9 cellular contexts compared by ENCODE assay signal in the genomic region with DNA sequence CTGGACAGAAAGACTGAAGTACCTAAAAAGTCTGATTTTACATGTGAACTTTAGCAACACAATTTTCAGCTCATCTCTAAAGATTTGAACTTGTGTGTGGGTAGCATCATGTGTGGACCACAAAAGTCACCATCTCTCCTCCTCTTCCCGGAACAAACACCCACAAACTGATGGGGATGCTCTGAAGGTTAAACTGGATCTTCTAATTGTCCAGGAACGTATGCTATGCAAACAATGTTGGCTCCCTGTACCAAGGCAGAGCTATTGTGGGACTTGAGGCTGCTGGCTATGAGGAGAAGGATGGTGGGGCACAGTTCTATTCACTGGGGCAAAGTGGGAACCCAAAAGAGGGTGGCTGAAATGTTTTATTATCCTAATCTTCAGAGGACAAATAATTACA.
DNase-seq lines count a peak whose midpoint lies in the region; ATAC-seq, FAIRE-seq and TF ChIP-seq lines count a peak whose summit lies in the region.
"Had no signal": no experiment of that assay in that cellular context is flagged by ENCODE, and none has a peak within 500 bp of the region (broad histone marks: within the 10 kb centered on the region; RNA-seq: fewer than 3 reads in every experiment).

No MANE protein-coding gene starts in this region.

- H3K4me2 ChIP-seq in GM23248 (ENCODE audit: unreplicated experiment), result peak overlapping the region; percentile 83
- peak overlapping the region; percentile 29; the same call in 1 of the 2 replicates for H3K4me2 ChIP-seq in K562 (ENCODE audit: insufficient read depth, low read length)

- TF ChIP-seq EP300 in K562 (IDR thresholded peaks at IDR 0.05; ENCODE audit: low read length), result no peak

- no peak for FAIRE-seq in K562 (lab: Jason Lieb, UNC)

- H2AFZ ChIP-seq in GM23248 (no peak overlapping the region), K562 (ENCODE audit: low read depth, low read length) (peak overlapping the region; percentile 53)

- no peaks in the 10 kb centered on the region for H3K9me3 ChIP-seq in GM23248 (ENCODE audit: low read depth)
- H3K9me3 ChIP-seq in K562 (replicated peaks; ENCODE audit: control insufficient read depth, insufficient read depth, low read depth, low read length), result no peaks in the 10 kb centered on the region
- no peaks in the 10 kb centered on the region for H3K9me3 ChIP-seq in spleen
- H3K9me3 ChIP-seq: ovary had no signal

- H3F3A ChIP-seq in GM23248 (ENCODE audit: insufficient read depth), result peaks cover 90% of the 10 kb centered on the region

- H3K9me1 ChIP-seq in K562 (ENCODE audit: control insufficient read depth, insufficient read depth, low read length), result no peaks in the 10 kb centered on the region

- H3K4me3 ChIP-seq in GM23248 (peak overlapping the region; percentile 50), K562 (no peak overlapping the region), spleen (no peak overlapping the region)
- H3K4me3 ChIP-seq: ovary had no signal

- peak overlapping the region; percentile 62 for H3K9ac ChIP-seq in GM23248
- H3K9ac ChIP-seq in K562 (ENCODE audit: insufficient read depth in 1 of 2, low read depth in 2 of 2, low read length in 2 of 2), result no peak overlapping the region

- DNase-seq in GM23248, result peak; percentile 73
- no peak for DNase-seq in K562 (ENCODE audit: extremely low read depth in 1 of 4, low spot score in 3 of 4)
- peak; percentile 84 for DNase-seq in iris pigment epithelial cell (ENCODE audit: low read depth)
- DNase-seq in spleen, result no peak
- DNase-seq in HPDE6-E6E7 (ENCODE audit: extremely low spot score), result no peak
- no peak for DNase-seq in NCI-H82 (lab: John Stamatoyannopoulos, UW)
- DNase-seq: ovary had no signal

- H3K27ac ChIP-seq in GM23248 (peak overlapping the region; percentile 86), K562 (ENCODE audit: extremely low read depth, low read depth, low read length) (no peak overlapping the region), spleen (peak overlapping the region in 5 of 8 donors; percentile 22 to 69 (median 52))

- TF ChIP-seq POLR2A in K562 (conservative IDR thresholded peaks at IDR 0.05) (no peak), spleen (IDR thresholded peaks at IDR 0.05) (no peak)

- WGBS in GM23248 (ENCODE audit: low coverage in 1 of 2, low lambda C conversion rate in 2 of 2, missing lambda C conversion rate in 2 of 2), 2 experiments, result 2 to 9% methylated on average over 2 of the region's 2 CpGs
- WGBS in K562 (ENCODE audit: insufficient coverage, low coverage, missing lambda C conversion rate), result 16% methylated on average over 2 of the region's 2 CpGs
- 55 to 73% (median 70%) methylated on average over 2 of the region's 2 CpGs for WGBS in spleen, 5 donors

- in situ Hi-C loops in GM23248 (cut with MboI), result no loop called here
- in situ Hi-C loops in K562 (cut with MboI), result no loop called here

- BruUV-seq in K562 (replicated peaks; lab: Mats Ljungman, UMichigan), result no TSS peak

- no peaks in the 10 kb centered on the region for H3K9me2 ChIP-seq in GM23248 (ENCODE audit: insufficient read depth)

- intact Hi-C loops in K562 (cut with micrococcal nuclease), result loop anchor here (2.0 kb wide), 1 partner anchor 37 kb away; no protein-coding TSS in a partner anchor
- intact Hi-C loops in spleen (cut with DNase I; ENCODE audit: low total_unique reads), result no loop called here

- TF ChIP-seq CTCF in K562 (IDR thresholded peaks at IDR 0.05 in 2 of 3, conservative IDR thresholded peaks at IDR 0.05 in 1 of 3; ENCODE audit: insufficient read depth in 2 of 3, low read depth in 1 of 3, low read length in 3 of 3), result no peak
- no peak for TF ChIP-seq CTCF in spleen (IDR thresholded peaks at IDR 0.05 in 8 of 11, conservative IDR thresholded peaks at IDR 0.05 in 3 of 11)

- H3K79me2 ChIP-seq in GM23248 (ENCODE audit: insufficient read depth) (peaks cover 73% of the 10 kb centered on the region), K562 (ENCODE audit: control insufficient read depth, insufficient read depth, low read length) (no peaks in the 10 kb centered on the region)

- no peaks in the 10 kb centered on the region for H4K20me1 ChIP-seq in GM23248 (ENCODE audit: insufficient read depth)
- H4K20me1 ChIP-seq in K562 (replicated peaks; ENCODE audit: control insufficient read depth, insufficient read depth, low read length), result no peaks in the 10 kb centered on the region

- no peak for TF ChIP-seq RAD21 in K562 (CRISPR knock-in tag; conservative IDR thresholded peaks at IDR 0.05 in 1 of 2, IDR thresholded peaks at IDR 0.05 in 1 of 2)

- H3K27me3 ChIP-seq in GM23248 (replicated peaks; ENCODE audit: insufficient read depth) (no peaks in the 10 kb centered on the region), K562 (ENCODE audit: control insufficient read depth in 2 of 2, insufficient read depth in 2 of 2, low read length in 2 of 2) (no peaks in the 10 kb centered on the region), spleen (replicated peaks in 1 of 7) (no peaks in the 10 kb centered on the region)
- H3K27me3 ChIP-seq: ovary had no signal

- no peaks in the 10 kb centered on the region for H3K36me3 ChIP-seq in GM23248 (ENCODE audit: low read depth)
- H3K36me3 ChIP-seq in K562 (ENCODE audit: control insufficient read depth, insufficient read depth, low read length), result no peaks in the 10 kb centered on the region
- H3K36me3 ChIP-seq in spleen, result no peaks in the 10 kb centered on the region
- H3K36me3 ChIP-seq: ovary had no signal

- ATAC-seq in K562 (no peak), GM21717 (IDR thresholded peaks at IDR 0.05; ENCODE audit: unreplicated experiment) (no peak), HG02870 (IDR thresholded peaks at IDR 0.05; ENCODE audit: unreplicated experiment) (no peak)

- POLR2A ChIA-PET in K562 (lab: Yijun Ruan, JAX), result interaction anchor here (0.6 to 1.0 kb wide), 4 partner anchors 12 to 214 kb away, joined by 3 read pairs; no protein-coding TSS in a partner anchor

- H3K4me1 ChIP-seq in GM23248 (ENCODE audit: insufficient read depth) (peaks cover 73% of the 10 kb centered on the region), K562 (replicated peaks in 1 of 2; ENCODE audit: control insufficient read depth in 2 of 2, insufficient read depth in 2 of 2, low read length in 2 of 2) (peaks cover 7 to 45% of the 10 kb centered on the region in 2 experiments), spleen (peaks cover 5 to 47% (median 22%) of the 10 kb centered on the region in 6 donors)

- CTCF ChIA-PET in K562 (lab: Yijun Ruan, JAX; ENCODE audit: low intra/inter-chr PET ratio), result no interaction called here

TF ChIP-seq in K562, 482 proteins besides CTCF, POLR2A, EP300 and RAD21:
- TF ChIP-seq RCOR1 (IDR thresholded peaks at IDR 0.05; ENCODE audit: borderline replicate concordance in 1 of 2, low read depth in 2 of 2, low read length in 2 of 2) (0 out of 4 replicates have a peak, but pooled peaks of 1 of the 2 experiments have one; percentile 3), TCF7L2 (IDR thresholded peaks at IDR 0.05; ENCODE audit: low read depth, low read length) (no peak), CTBP1 (IDR thresholded peaks at IDR 0.05; ENCODE audit: borderline replicate concordance) (peak; percentile 20; the same call in 1 of the 2 replicates)

Comparison
In these comparisons a context has a peak if more than half of its experiments do, and no peak if none do; other contexts are left out.
1. DNase-seq: peak in GM23248 (single experiment) and iris pigment epithelial cell (single experiment); none in K562 (0 of 4), spleen (single experiment), HPDE6-E6E7 (single experiment) and NCI-H82 (single experiment).